Comparison of ENCODE assay signal across 9 cellular contexts in the genomic region with DNA sequence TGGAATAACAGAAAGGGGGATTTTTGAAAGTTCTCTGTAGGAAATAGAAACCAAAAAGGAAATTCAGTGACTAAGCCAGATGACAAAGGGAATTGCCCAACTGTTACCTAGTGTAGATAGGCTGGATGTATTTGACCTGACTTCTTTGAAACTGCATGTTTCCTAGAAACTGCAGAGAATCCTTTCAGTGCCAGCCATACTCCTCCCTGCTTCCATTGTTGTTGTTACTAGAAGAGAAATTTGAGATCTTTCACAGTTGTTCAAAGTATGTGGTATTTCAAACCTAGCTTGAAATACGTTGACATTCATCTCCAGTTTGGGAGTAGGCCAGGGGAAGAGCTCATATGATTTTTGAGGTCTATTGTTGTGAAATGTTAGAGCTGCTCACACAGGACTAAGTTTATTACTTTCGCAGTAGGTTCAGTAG. TPM values are rescaled to one million over a fixed set of nuclear protein-coding genes. Genes with fewer than 3 reads are reported as not detected.
DNase-seq lines count a peak whose midpoint lies in the region; ATAC-seq and TF ChIP-seq lines count a peak whose summit lies in the region.
"Had no signal": no experiment of that assay in that cellular context is flagged by ENCODE, and none has a peak within 500 bp of the region (broad histone marks: within the 10 kb centered on the region; RNA-seq: fewer than 3 reads in every experiment).

No MANE protein-coding gene starts in this region.

- H3K27ac ChIP-seq in ACC112 (ENCODE audit: low read depth, low read length) = peak overlapping the region; percentile 92

- H3K27me3 ChIP-seq in ACC112 (ENCODE audit: insufficient read depth, low read length) = no peaks in the 10 kb centered on the region

- H3K27me3 Mint-ChIP-seq in HFFc6 (ENCODE audit: insufficient read depth) = no peaks in the 10 kb centered on the region
- H3K27me3 Mint-ChIP-seq in activated naive CD8-positive, alpha-beta T cell treated with anti-CD3 and anti-CD28 coated beads for 36 hours = no peaks in the 10 kb centered on the region

- no peak for ATAC-seq in HG03460 (IDR thresholded peaks at IDR 0.05; ENCODE audit: unreplicated experiment)
- no peak for ATAC-seq in GM21717 (IDR thresholded peaks at IDR 0.05; ENCODE audit: unreplicated experiment)

- peak overlapping the region; percentile 34 for H3K4me3 ChIP-seq in ACC112 (ENCODE audit: low read depth, low read length)

- DNase-seq in HFFc6 = no peak
- DNase-seq in activated naive CD8-positive, alpha-beta T cell treated with anti-CD3 and anti-CD28 coated beads for 36 hours = no peak
- DNase-seq in kidney tubule cell (ENCODE audit: low spot score) = peak; percentile 59
- no peak for DNase-seq in Ammon's horn (ENCODE audit: low spot score)
- DNase-seq in amygdala (lab: John Stamatoyannopoulos, UW) = no peak
- DNase-seq: stimulated activated CD8-positive, alpha-beta memory T cell treated with anti-CD3 and anti-CD28 coated beads, Interleukin-4, amount 100 ng/mL, for 48 hours had no signal

- H3K27ac Mint-ChIP-seq in HFFc6 = no peak overlapping the region; the same call in 1 of the 2 replicates
- H3K27ac Mint-ChIP-seq in activated naive CD8-positive, alpha-beta T cell treated with anti-CD3 and anti-CD28 coated beads for 36 hours = peak overlapping the region; percentile 98

- H3K79me2 ChIP-seq in ACC112 (ENCODE audit: control insufficient read depth, insufficient read depth, low read length, unreplicated experiment) = no peaks in the 10 kb centered on the region

- TF ChIP-seq CTCF in HFFc6 (IDR thresholded peaks at IDR 0.05) = no peak

- H3K9me3 Mint-ChIP-seq in HFFc6 = peaks cover 8% of the 10 kb centered on the region
- H3K9me3 Mint-ChIP-seq in activated naive CD8-positive, alpha-beta T cell treated with anti-CD3 and anti-CD28 coated beads for 36 hours = peaks cover 8% of the 10 kb centered on the region

- H2AFZ ChIP-seq in ACC112 (ENCODE audit: low read length, unreplicated experiment) = peak overlapping the region; percentile 19

- H3K36me3 ChIP-seq in ACC112 (ENCODE audit: insufficient read depth, low read length) = no peaks in the 10 kb centered on the region

- no peaks in the 10 kb centered on the region for H3K4me1 Mint-ChIP-seq in HFFc6 (ENCODE audit: low read depth)
- H3K4me1 Mint-ChIP-seq in activated naive CD8-positive, alpha-beta T cell treated with anti-CD3 and anti-CD28 coated beads for 36 hours = peaks cover 62% of the 10 kb centered on the region

- no peaks in the 10 kb centered on the region; the same call in 1 of the 2 replicates for H3K36me3 Mint-ChIP-seq in HFFc6 (ENCODE audit: low read depth)
- peaks cover 53% of the 10 kb centered on the region for H3K36me3 Mint-ChIP-seq in activated naive CD8-positive, alpha-beta T cell treated with anti-CD3 and anti-CD28 coated beads for 36 hours

- H3K4me1 ChIP-seq in ACC112 (ENCODE audit: control insufficient read depth, insufficient read depth, low read length, unreplicated experiment) = peaks cover 42% of the 10 kb centered on the region

- H3K4me3 Mint-ChIP-seq in HFFc6 = peak overlapping the region; percentile 74; the same call in 1 of the 2 replicates
- peak overlapping the region; percentile 97 for H3K4me3 Mint-ChIP-seq in activated naive CD8-positive, alpha-beta T cell treated with anti-CD3 and anti-CD28 coated beads for 36 hours

RNA-seq across cellular contexts. Expression of a gene that starts 1.8 kb away (rescaled TPM):
- total RNA-seq in HFFc6 (2021; fragmentation: NEBNext Ultra II Directional; extraction: Animal tissue kit (Norgen Biotek cat#: 25700)) = under 1 TPM in 2 of 6 experiments, not detected in 4; 0.10 to 0.34 TPM
- total RNA-seq in activated naive CD8-positive, alpha-beta T cell treated with anti-CD3 and anti-CD28 coated beads for 36 hours = 100 to 1,000 TPM; 186 to 187 TPM

Comparison
In these comparisons a context has a peak if more than half of its experiments do, and no peak if none do; other contexts are left out.
1. RNA of a gene that starts 1.8 kb away (total RNA-seq): 186 to 187 TPM in activated naive CD8-positive, alpha-beta T cell treated with anti-CD3 and anti-CD28 coated beads for 36 hours; 0.10 to 0.34 TPM in HFFc6; every median in the first group is over 100 times any median in the second.